1 cellular context compared by ENCODE assay signal in the genomic region with DNA sequence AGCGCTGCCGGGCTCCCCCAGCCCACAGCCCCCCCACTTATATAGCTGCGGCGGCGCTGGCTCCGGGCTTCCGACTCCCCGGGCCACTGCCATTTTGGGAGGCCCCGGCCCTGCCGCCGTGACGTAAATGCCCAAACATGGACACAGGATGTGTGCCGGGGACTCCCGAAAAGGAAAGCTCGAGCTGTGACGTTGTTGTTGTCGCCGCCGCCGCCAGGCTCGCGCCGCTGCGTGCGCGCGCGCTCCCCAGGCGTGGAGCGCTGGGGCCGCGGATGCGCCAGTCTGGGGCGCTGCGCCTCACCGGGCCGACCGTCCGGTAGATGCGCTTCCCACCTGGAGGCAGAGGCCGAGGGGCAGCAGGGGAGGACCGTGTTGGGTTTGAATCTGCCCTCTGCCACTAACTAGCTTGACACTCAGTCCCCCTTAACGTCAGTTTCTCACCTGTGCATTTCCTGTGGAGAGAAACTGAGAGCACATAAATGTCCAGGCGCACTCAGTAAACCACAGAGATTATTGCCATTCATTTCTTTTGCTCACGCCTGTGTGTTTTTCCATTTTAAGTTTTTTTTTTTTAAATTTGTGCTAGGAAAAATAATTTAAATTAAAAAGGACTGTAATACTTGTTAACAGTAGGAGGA.
A peak's percentile ranks its signal among the peaks of the same experiment; 100 is the strongest.
TF ChIP-seq lines count a peak whose summit lies in the region.

A gene (minus strand): TSS at position 15 of the 638 bp plus-strand sequence. CDS start 231 bp downstream, outside the sequence.

TF ChIP-seq in HepG2, 621 proteins besides CTCF, POLR2A, EP300 and RAD21 (continued from another document):
- no peak for TF ChIP-seq SOX13 (IDR thresholded peaks at IDR 0.05)
- TF ChIP-seq SOX13 (CRISPR knock-in tag; conservative IDR thresholded peaks at IDR 0.05 in 1 of 2, IDR thresholded peaks at IDR 0.05 in 1 of 2): no peak
- TF ChIP-seq, protein P1, sequence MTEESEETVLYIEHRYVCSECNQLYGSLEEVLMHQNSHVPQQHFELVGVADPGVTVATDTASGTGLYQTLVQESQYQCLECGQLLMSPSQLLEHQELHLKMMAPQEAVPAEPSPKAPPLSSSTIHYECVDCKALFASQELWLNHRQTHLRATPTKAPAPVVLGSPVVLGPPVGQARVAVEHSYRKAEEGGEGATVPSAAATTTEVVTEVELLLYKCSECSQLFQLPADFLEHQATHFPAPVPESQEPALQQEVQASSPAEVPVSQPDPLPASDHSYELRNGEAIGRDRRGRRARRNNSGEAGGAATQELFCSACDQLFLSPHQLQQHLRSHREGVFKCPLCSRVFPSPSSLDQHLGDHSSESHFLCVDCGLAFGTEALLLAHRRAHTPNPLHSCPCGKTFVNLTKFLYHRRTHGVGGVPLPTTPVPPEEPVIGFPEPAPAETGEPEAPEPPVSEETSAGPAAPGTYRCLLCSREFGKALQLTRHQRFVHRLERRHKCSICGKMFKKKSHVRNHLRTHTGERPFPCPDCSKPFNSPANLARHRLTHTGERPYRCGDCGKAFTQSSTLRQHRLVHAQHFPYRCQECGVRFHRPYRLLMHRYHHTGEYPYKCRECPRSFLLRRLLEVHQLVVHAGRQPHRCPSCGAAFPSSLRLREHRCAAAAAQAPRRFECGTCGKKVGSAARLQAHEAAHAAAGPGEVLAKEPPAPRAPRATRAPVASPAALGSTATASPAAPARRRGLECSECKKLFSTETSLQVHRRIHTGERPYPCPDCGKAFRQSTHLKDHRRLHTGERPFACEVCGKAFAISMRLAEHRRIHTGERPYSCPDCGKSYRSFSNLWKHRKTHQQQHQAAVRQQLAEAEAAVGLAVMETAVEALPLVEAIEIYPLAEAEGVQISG (CRISPR knock-in tag; IDR thresholded peaks at IDR 0.05): 0 out of 2 replicates have a peak, but pooled peaks have one; percentile 14
- TF ChIP-seq HMG20A (CRISPR knock-in tag; IDR thresholded peaks at IDR 0.05; ENCODE audit: borderline replicate concordance): no peak
- TF ChIP-seq FOXO1 (CRISPR knock-in tag; IDR thresholded peaks at IDR 0.05): no peak
- TF ChIP-seq TOE1 (CRISPR knock-in tag; IDR thresholded peaks at IDR 0.05): no peak
- TF ChIP-seq ARID2 (CRISPR knock-in tag; IDR thresholded peaks at IDR 0.05; ENCODE audit: borderline replicate concordance): no peak
- no peak for TF ChIP-seq ZNF878 (CRISPR knock-in tag; IDR thresholded peaks at IDR 0.05)
- no peak for TF ChIP-seq ZNF839 (CRISPR knock-in tag; IDR thresholded peaks at IDR 0.05; ENCODE audit: borderline replicate concordance)
- TF ChIP-seq ZNF296 (CRISPR knock-in tag; conservative IDR thresholded peaks at IDR 0.05): no peak
- TF ChIP-seq, protein P2, sequence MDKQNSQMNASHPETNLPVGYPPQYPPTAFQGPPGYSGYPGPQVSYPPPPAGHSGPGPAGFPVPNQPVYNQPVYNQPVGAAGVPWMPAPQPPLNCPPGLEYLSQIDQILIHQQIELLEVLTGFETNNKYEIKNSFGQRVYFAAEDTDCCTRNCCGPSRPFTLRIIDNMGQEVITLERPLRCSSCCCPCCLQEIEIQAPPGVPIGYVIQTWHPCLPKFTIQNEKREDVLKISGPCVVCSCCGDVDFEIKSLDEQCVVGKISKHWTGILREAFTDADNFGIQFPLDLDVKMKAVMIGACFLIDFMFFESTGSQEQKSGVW (CRISPR knock-in tag; IDR thresholded peaks at IDR 0.05; ENCODE audit: borderline replicate concordance): no peak
- no peak for TF ChIP-seq HNRNPH1 (optimal IDR thresholded peaks at IDR 0.05; ENCODE audit: low read depth, low read length)
- TF ChIP-seq ZFP1 (CRISPR knock-in tag; IDR thresholded peaks at IDR 0.05): no peak
- TF ChIP-seq HNRNPLL (IDR thresholded peaks at IDR 0.05; ENCODE audit: low read depth, low read length, poor library complexity, severe bottlenecking): peak; percentile 74
- TF ChIP-seq ZNF747 (CRISPR knock-in tag; IDR thresholded peaks at IDR 0.05; ENCODE audit: borderline replicate concordance): no peak
- TF ChIP-seq ZNF3 (CRISPR knock-in tag; IDR thresholded peaks at IDR 0.05): no peak
- TF ChIP-seq DMAP1 (CRISPR knock-in tag; IDR thresholded peaks at IDR 0.05): no peak
- TF ChIP-seq CREM (IDR thresholded peaks at IDR 0.05): peak; percentile 54; the same call in 1 of the 2 replicates
- TF ChIP-seq CREM (CRISPR knock-in tag; IDR thresholded peaks at IDR 0.05): no peak
- TF ChIP-seq ATF1 (CRISPR knock-in tag; IDR thresholded peaks at IDR 0.05): 0 out of 2 replicates have a peak, but pooled peaks have one; percentile 23
- no peak for TF ChIP-seq NAIF1 (CRISPR knock-in tag; IDR thresholded peaks at IDR 0.05; ENCODE audit: borderline replicate concordance)
- TF ChIP-seq MYC (CRISPR knock-in tag; IDR thresholded peaks at IDR 0.05; ENCODE audit: borderline replicate concordance): no peak
- TF ChIP-seq SNRNP70 (IDR thresholded peaks at IDR 0.05; ENCODE audit: low read depth, low read length): no peak
- TF ChIP-seq POLR2AphosphoS2 (IDR thresholded peaks at IDR 0.05; ENCODE audit: low read depth, low read length): no peak
